Comparison of ENCODE assay signal across 19 cellular contexts in genomic region chr13:66508153-66508909, GRCh38.
"Had no signal": no experiment of that assay in that cellular context is flagged by ENCODE, and none has a peak within 500 bp of the region (broad histone marks: within the 10 kb centered on the region; RNA-seq: fewer than 3 reads in every experiment).

No MANE protein-coding gene starts in this region.

- FAIRE-seq: colon had no signal

- H3K27me3 ChIP-seq: cardiac muscle cell, transverse colon had no signal

- H3K4me1 ChIP-seq: transverse colon had no signal

- ATAC-seq: activated CD8-positive, alpha-beta memory T cell treated with anti-CD3 and anti-CD28 coated beads, Interleukin-2, amount 10 ng/mL, durations not matched to agents 7 days and 5 days; left cardiac atrium; mucosa of descending colon; natural killer cell; right cardiac atrium; stimulated activated memory B cell treated with anti-CD40 and anti-IgM and Interleukin-4, amounts not matched to agents 10 μg/mL and 1 μg/mL and 100 μg/mL, for 72 hours had no signal

- H3K36me3 ChIP-seq: cardiac muscle cell, transverse colon had no signal

- H3K27me3 Mint-ChIP-seq: activated CD8-positive, alpha-beta memory T cell treated with anti-CD3 and anti-CD28 coated beads, Interleukin-2, amount 10 ng/mL, durations not matched to agents 7 days and 5 days; activated naive CD8-positive, alpha-beta T cell; activated T-cell treated with anti-CD3 and anti-CD28 coated beads, Interleukin-2, amount 50 U/mL, for 24 hours; progenitor cell of endocrine pancreas; stimulated activated memory B cell treated with anti-CD40 and anti-IgM and Interleukin-4, amounts not matched to agents 10 μg/mL and 1 μg/mL and 100 μg/mL, for 72 hours had no signal

- H3K27ac ChIP-seq: cardiac muscle cell, transverse colon had no signal

- H3K9me3 ChIP-seq: mucosa of descending colon, transverse colon had no signal

- H3K27ac Mint-ChIP-seq: activated CD8-positive, alpha-beta memory T cell treated with anti-CD3 and anti-CD28 coated beads, Interleukin-2, amount 10 ng/mL, durations not matched to agents 7 days and 5 days; activated naive CD8-positive, alpha-beta T cell; activated T-cell treated with anti-CD3 and anti-CD28 coated beads, Interleukin-2, amount 50 U/mL, for 24 hours; progenitor cell of endocrine pancreas; stimulated activated memory B cell treated with anti-CD40 and anti-IgM and Interleukin-4, amounts not matched to agents 10 μg/mL and 1 μg/mL and 100 μg/mL, for 72 hours had no signal

- DNase-seq: activated CD4-positive, alpha-beta T cell treated with anti-CD3 and anti-CD28 coated beads for 1 hour; activated CD4-positive, alpha-beta T cell treated with anti-CD3 and anti-CD28 coated beads, Interleukin-2, amount 50 U/mL, for 48 hours; activated CD8-positive, alpha-beta memory T cell treated with anti-CD3 and anti-CD28 coated beads, Interleukin-2, amount 10 ng/mL, durations not matched to agents 7 days and 5 days; activated gamma-delta T cell; activated T-cell treated with anti-CD3 and anti-CD28 coated beads, Interleukin-2, amount 50 U/mL, for 24 hours; aorta; left cardiac atrium; mammary epithelial cell; mucosa of descending colon; natural killer cell; nucleus accumbens; right cardiac atrium; substantia nigra; transverse colon had no signal

- H3K36me3 Mint-ChIP-seq: activated CD8-positive, alpha-beta memory T cell treated with anti-CD3 and anti-CD28 coated beads, Interleukin-2, amount 10 ng/mL, durations not matched to agents 7 days and 5 days; activated naive CD8-positive, alpha-beta T cell; natural killer cell; stimulated activated memory B cell treated with anti-CD40 and anti-IgM and Interleukin-4, amounts not matched to agents 10 μg/mL and 1 μg/mL and 100 μg/mL, for 72 hours had no signal

- H3K4me3 Mint-ChIP-seq: activated CD8-positive, alpha-beta memory T cell treated with anti-CD3 and anti-CD28 coated beads, Interleukin-2, amount 10 ng/mL, durations not matched to agents 7 days and 5 days; activated naive CD8-positive, alpha-beta T cell; activated T-cell treated with anti-CD3 and anti-CD28 coated beads, Interleukin-2, amount 50 U/mL, for 24 hours; natural killer cell; stimulated activated memory B cell treated with anti-CD40 and anti-IgM and Interleukin-4, amounts not matched to agents 10 μg/mL and 1 μg/mL and 100 μg/mL, for 72 hours had no signal

- H3K4me1 Mint-ChIP-seq: activated CD8-positive, alpha-beta memory T cell treated with anti-CD3 and anti-CD28 coated beads, Interleukin-2, amount 10 ng/mL, durations not matched to agents 7 days and 5 days; stimulated activated memory B cell treated with anti-CD40 and anti-IgM and Interleukin-4, amounts not matched to agents 10 μg/mL and 1 μg/mL and 100 μg/mL, for 72 hours had no signal

- H3K4me3 ChIP-seq: cardiac muscle cell, mucosa of descending colon, transverse colon had no signal
